ENCODE assay signal across 7 cellular contexts in the genomic region with DNA sequence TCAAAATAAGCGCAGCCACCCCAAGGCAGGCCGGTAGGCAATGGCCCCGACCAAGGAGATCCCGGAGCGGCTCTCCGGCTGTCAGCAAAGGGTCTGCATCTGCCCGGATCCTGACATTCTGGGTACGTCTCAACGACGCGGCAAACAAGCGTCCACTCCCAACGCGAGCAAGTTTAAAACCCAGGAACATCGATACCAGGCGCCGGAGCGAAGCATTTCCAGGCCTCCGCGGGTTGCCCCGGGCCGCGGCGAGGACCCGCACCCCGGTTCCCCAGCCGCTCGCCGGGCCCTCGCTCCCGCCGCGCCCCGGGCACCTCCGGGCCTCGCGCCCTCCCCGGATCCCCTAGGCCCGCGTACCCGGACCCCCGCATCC. TPM values are rescaled to one million over a fixed set of nuclear protein-coding genes. Genes with fewer than 3 reads are reported as not detected.
DNase-seq lines count a peak whose midpoint lies in the region; ATAC-seq and TF ChIP-seq lines count a peak whose summit lies in the region.

No MANE protein-coding gene starts in this region.

- H3K79me2 ChIP-seq in H9 (ENCODE audit: insufficient read depth, low read length): no peaks in the 10 kb centered on the region; the same call in 1 of the 2 replicates

- 0 out of 2 replicates have a peak, but pooled peaks cover 3% of the 10 kb centered on the region for H3K4me1 ChIP-seq in H9 (ENCODE audit: insufficient read depth, low read length)

- H3K23ac ChIP-seq in H9 (ENCODE audit: insufficient read length, low read depth, low read length): no peak overlapping the region

- no peaks in the 10 kb centered on the region for H3K36me3 Mint-ChIP-seq in H9 (ENCODE audit: insufficient read depth in 1 of 3, low read depth in 3 of 3)
- no peaks in the 10 kb centered on the region for H3K36me3 Mint-ChIP-seq in activated CD4-positive, alpha-beta memory T cell treated with anti-CD3 and anti-CD28 coated beads, Interleukin-2, amount 10 ng/mL, durations not matched to agents 7 days and 5 days (ENCODE audit: low read depth)
- peaks cover 5% of the 10 kb centered on the region for H3K36me3 Mint-ChIP-seq in effector memory CD8-positive, alpha-beta T cell (ENCODE audit: insufficient read depth)

- no peak overlapping the region for H2BK12ac ChIP-seq in H9 (ENCODE audit: insufficient read length, low read depth, low read length)

- H3K9ac ChIP-seq in H9 (ENCODE audit: extremely low read depth, insufficient read length, low read length): peak overlapping the region; percentile 26

- H4K5ac ChIP-seq in H9 (ENCODE audit: insufficient read length, low read depth, low read length): no peak overlapping the region

- H4K20me1 ChIP-seq in H9 (ENCODE audit: control insufficient read depth, insufficient read depth, insufficient read length): no peaks in the 10 kb centered on the region

- no peaks in the 10 kb centered on the region for H3K79me1 ChIP-seq in H9 (ENCODE audit: insufficient read depth, low read depth, low read length, poor library complexity, severe bottlenecking)

- POLR2A ChIA-PET in activated CD4-positive, alpha-beta memory T cell treated with anti-CD3 and anti-CD28 coated beads, Interleukin-2, amount 10 ng/mL, durations not matched to agents 7 days and 5 days (lab: Charles Lee): interaction anchor here (2.5 kb wide), 1 partner anchor 37 kb away, joined by 14 read pairs; the partner anchor contains the start of gene MRPS24

- no peak overlapping the region for H2BK5ac ChIP-seq in H9 (ENCODE audit: insufficient read length, low read length)

- CTCF ChIA-PET in activated CD4-positive, alpha-beta memory T cell treated with anti-CD3 and anti-CD28 coated beads, Interleukin-2, amount 10 ng/mL, durations not matched to agents 7 days and 5 days (lab: Charles Lee): no interaction called here

- peak overlapping the region; percentile 62 for H3K4me3 ChIP-seq in GM12875 (ENCODE audit: low read depth, low read length)

- no peak overlapping the region for H2BK20ac ChIP-seq in H9 (ENCODE audit: low read depth, low read length, poor library complexity, severe bottlenecking)

- H3K23me2 ChIP-seq in H9 (ENCODE audit: insufficient read length, low read depth, low read length, poor library complexity, severe bottlenecking): no peaks in the 10 kb centered on the region

- no peak for TF ChIP-seq CTCF in GM12875 (IDR thresholded peaks at IDR 0.05; ENCODE audit: borderline replicate concordance, insufficient read depth, low read depth, low read length)
- TF ChIP-seq CTCF in H9 (conservative IDR thresholded peaks at IDR 0.05): no peak

- no peak overlapping the region for H4K8ac ChIP-seq in H9 (replicated peaks; ENCODE audit: insufficient read length, low read depth, low read length)

- no peak overlapping the region for H3K18ac ChIP-seq in H9 (ENCODE audit: insufficient read length, low read depth, low read length)

- no peak overlapping the region for H2AFZ ChIP-seq in H9 (ENCODE audit: low read length)

- H3T11ph ChIP-seq in H9 (ENCODE audit: low read length): no peak overlapping the region

- H3K9me3 ChIP-seq in H9 (ENCODE audit: control insufficient read depth, low read depth, low read length): no peaks in the 10 kb centered on the region

- H3K4me3 Mint-ChIP-seq in H9: peak overlapping the region; percentile 87 to 96
- peak overlapping the region; percentile 88 for H3K4me3 Mint-ChIP-seq in activated CD4-positive, alpha-beta memory T cell treated with anti-CD3 and anti-CD28 coated beads, Interleukin-2, amount 10 ng/mL, durations not matched to agents 7 days and 5 days
- peak overlapping the region; percentile 93 to 96 for H3K4me3 Mint-ChIP-seq in effector memory CD8-positive, alpha-beta T cell

- H2BK15ac ChIP-seq in H9 (ENCODE audit: low read depth, low read length): no peak overlapping the region

- no peaks in the 10 kb centered on the region for H3K9me3 Mint-ChIP-seq in H9
- H3K9me3 Mint-ChIP-seq in activated CD4-positive, alpha-beta memory T cell treated with anti-CD3 and anti-CD28 coated beads, Interleukin-2, amount 10 ng/mL, durations not matched to agents 7 days and 5 days: no peaks in the 10 kb centered on the region
- no peaks in the 10 kb centered on the region for H3K9me3 Mint-ChIP-seq in effector memory CD8-positive, alpha-beta T cell

- H4K91ac ChIP-seq in H9 (ENCODE audit: insufficient read length, low read depth, low read length): no peak overlapping the region

- no peak overlapping the region for H3K56ac ChIP-seq in H9 (ENCODE audit: insufficient read length, low read depth, low read length)

- peak overlapping the region; percentile 80 to 93 (median 88); a peak in 2 of 7 replicates for H3K27ac Mint-ChIP-seq in H9
- H3K27ac Mint-ChIP-seq in activated CD4-positive, alpha-beta memory T cell treated with anti-CD3 and anti-CD28 coated beads, Interleukin-2, amount 10 ng/mL, durations not matched to agents 7 days and 5 days: peak overlapping the region; percentile 79
- H3K27ac Mint-ChIP-seq in effector memory CD8-positive, alpha-beta T cell: peak overlapping the region; percentile 93

- H3K27ac ChIP-seq in H9 (ENCODE audit: insufficient read length, low read depth, low read length) (no peak overlapping the region), substantia nigra (ENCODE audit: low read depth, low read length, poor library complexity, severe bottlenecking) (peak overlapping the region; percentile 74)

- whole genome bisulfite sequencing in H9 (ENCODE audit: extremely low coverage, insufficient read length, low lambda C conversion rate): no CpG with 5 or more reads among the region's 42 CpGs

- no peak overlapping the region for H2AK5ac ChIP-seq in H9 (ENCODE audit: insufficient read length, low read length)

- DNase-seq in H9 (peak; percentile 45), M059J (ENCODE audit: low read depth) (peak; percentile 58), medulla oblongata (ENCODE audit: extremely low spot score) (peak; percentile 29), substantia nigra (lab: John Stamatoyannopoulos, UW) (peak in 24 of 49 donors; percentile 4 to 65 (median 32))
- peak; percentile 23 for DNase-seq in activated CD4-positive, alpha-beta memory T cell treated with anti-CD3 and anti-CD28 coated beads, Interleukin-2, amount 10 ng/mL, durations not matched to agents 7 days and 5 days
- DNase-seq in effector memory CD8-positive, alpha-beta T cell: peak; percentile 3 to 22 (median 8)

- H3K4me1 Mint-ChIP-seq in H9: peaks cover 29 to 37% of the 10 kb centered on the region in 2 experiments
- peaks cover 24% of the 10 kb centered on the region for H3K4me1 Mint-ChIP-seq in activated CD4-positive, alpha-beta memory T cell treated with anti-CD3 and anti-CD28 coated beads, Interleukin-2, amount 10 ng/mL, durations not matched to agents 7 days and 5 days
- H3K4me1 Mint-ChIP-seq in effector memory CD8-positive, alpha-beta T cell (ENCODE audit: low read depth in 2 of 2): peaks cover 27 to 37% of the 10 kb centered on the region in 2 donors

- H3K4me2 ChIP-seq in H9 (ENCODE audit: insufficient read depth, insufficient read length, low read length): peak overlapping the region; percentile 59

- no peak overlapping the region for H2BK120ac ChIP-seq in H9 (ENCODE audit: low read depth, low read length, poor library complexity, severe bottlenecking)

- peak overlapping the region; percentile 63; the same call in 1 of the 2 replicates for H3K14ac ChIP-seq in H9 (ENCODE audit: insufficient read depth, low read length)

- no peaks in the 10 kb centered on the region for H3K27me3 ChIP-seq in H9 (ENCODE audit: insufficient read depth, low read length)

- peak; percentile 41 for ATAC-seq in effector memory CD8-positive, alpha-beta T cell (replicated peaks)

- H3K4ac ChIP-seq in H9 (ENCODE audit: low read depth, low read length): no peak overlapping the region

- no peaks in the 10 kb centered on the region for H3K27me3 Mint-ChIP-seq in H9 (ENCODE audit: low read depth)
- H3K27me3 Mint-ChIP-seq in activated CD4-positive, alpha-beta memory T cell treated with anti-CD3 and anti-CD28 coated beads, Interleukin-2, amount 10 ng/mL, durations not matched to agents 7 days and 5 days: no peaks in the 10 kb centered on the region
- H3K27me3 Mint-ChIP-seq in effector memory CD8-positive, alpha-beta T cell: no peaks in the 10 kb centered on the region

RNA-seq across cellular contexts. Expression of gene URGCP, which starts 0.5 kb away (rescaled TPM):
- 30.5 and 30.7 TPM in 2 replicates for total RNA-seq in H9 (2021)
- total RNA-seq in M059J (2014; rRNA removed; shearing (Covaris generic)): 40.9 and 45.0 TPM in 2 replicates
- 10 to 100 TPM; 19.8 to 20.1 TPM for total RNA-seq in activated CD4-positive, alpha-beta memory T cell treated with anti-CD3 and anti-CD28 coated beads, Interleukin-2, amount 10 ng/mL, durations not matched to agents 7 days and 5 days

RNA-seq across cellular contexts. Expression of gene UBE2D4, which starts 20.3 kb away (rescaled TPM):
- 6.4 and 7.3 TPM in 2 replicates for total RNA-seq in H9 (2021)
- 23.5 and 41.7 TPM in 2 replicates for total RNA-seq in M059J (2014; rRNA removed; shearing (Covaris generic))
- 1 to 10 TPM; 5.3 to 6.8 TPM for total RNA-seq in activated CD4-positive, alpha-beta memory T cell treated with anti-CD3 and anti-CD28 coated beads, Interleukin-2, amount 10 ng/mL, durations not matched to agents 7 days and 5 days

RNA-seq across cellular contexts. Expression of gene MRPS24, which starts 36.6 kb away (rescaled TPM):
- 116 and 118 TPM in 2 replicates for total RNA-seq in H9 (2021)
- total RNA-seq in M059J (2014; rRNA removed; shearing (Covaris generic)): 206 and 260 TPM in 2 replicates
- total RNA-seq in activated CD4-positive, alpha-beta memory T cell treated with anti-CD3 and anti-CD28 coated beads, Interleukin-2, amount 10 ng/mL, durations not matched to agents 7 days and 5 days: 10 to 100 TPM; 74.6 to 76.5 TPM
